Comparison of ENCODE assay signal across 1 cellular context in the genomic region with DNA sequence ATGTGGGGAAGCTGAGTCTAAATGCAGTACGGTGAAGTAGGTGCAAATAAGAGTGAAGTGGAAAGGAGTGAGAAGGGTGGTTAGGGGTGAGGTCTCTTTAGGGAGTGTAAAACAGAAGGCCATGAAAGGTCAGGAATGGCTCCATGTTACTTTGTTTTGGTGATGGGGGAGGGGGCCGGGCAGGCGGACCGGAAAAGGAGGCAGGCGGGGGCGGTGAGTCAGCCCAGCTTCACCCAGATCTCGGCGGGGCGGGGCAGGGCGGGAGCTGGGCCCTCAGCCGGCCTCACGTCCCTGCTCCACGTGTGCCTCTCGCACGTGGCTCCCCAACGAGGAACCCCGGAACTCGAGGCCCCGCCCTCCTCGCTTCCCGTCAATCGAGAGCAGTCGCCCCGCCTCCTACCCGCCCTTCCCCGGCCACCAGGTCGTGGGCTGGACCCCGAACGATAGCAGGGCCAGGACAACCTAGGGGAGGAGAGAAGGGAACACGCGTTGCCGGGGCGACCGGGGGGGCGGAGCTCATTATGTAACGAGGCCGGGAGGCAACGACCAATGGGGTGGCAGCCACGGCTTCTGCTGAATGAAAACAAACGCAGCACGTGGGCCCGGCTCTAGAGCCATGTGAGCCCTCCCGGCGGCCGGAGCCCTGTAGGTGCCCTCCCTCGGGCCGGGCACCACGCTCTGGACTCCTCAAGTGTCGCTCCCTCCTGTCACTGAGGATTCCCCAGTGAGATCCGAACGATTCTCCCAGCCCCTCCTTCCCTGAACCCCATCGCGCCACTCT.
TF ChIP-seq lines count a peak whose summit lies in the region.

No MANE protein-coding gene starts in this region.

TF ChIP-seq in liver, 16 proteins besides CTCF, POLR2A, EP300 and RAD21 (continued from another document):
- TF ChIP-seq, protein P1, sequence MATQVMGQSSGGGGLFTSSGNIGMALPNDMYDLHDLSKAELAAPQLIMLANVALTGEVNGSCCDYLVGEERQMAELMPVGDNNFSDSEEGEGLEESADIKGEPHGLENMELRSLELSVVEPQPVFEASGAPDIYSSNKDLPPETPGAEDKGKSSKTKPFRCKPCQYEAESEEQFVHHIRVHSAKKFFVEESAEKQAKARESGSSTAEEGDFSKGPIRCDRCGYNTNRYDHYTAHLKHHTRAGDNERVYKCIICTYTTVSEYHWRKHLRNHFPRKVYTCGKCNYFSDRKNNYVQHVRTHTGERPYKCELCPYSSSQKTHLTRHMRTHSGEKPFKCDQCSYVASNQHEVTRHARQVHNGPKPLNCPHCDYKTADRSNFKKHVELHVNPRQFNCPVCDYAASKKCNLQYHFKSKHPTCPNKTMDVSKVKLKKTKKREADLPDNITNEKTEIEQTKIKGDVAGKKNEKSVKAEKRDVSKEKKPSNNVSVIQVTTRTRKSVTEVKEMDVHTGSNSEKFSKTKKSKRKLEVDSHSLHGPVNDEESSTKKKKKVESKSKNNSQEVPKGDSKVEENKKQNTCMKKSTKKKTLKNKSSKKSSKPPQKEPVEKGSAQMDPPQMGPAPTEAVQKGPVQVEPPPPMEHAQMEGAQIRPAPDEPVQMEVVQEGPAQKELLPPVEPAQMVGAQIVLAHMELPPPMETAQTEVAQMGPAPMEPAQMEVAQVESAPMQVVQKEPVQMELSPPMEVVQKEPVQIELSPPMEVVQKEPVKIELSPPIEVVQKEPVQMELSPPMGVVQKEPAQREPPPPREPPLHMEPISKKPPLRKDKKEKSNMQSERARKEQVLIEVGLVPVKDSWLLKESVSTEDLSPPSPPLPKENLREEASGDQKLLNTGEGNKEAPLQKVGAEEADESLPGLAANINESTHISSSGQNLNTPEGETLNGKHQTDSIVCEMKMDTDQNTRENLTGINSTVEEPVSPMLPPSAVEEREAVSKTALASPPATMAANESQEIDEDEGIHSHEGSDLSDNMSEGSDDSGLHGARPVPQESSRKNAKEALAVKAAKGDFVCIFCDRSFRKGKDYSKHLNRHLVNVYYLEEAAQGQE (IDR thresholded peaks at IDR 0.05): peak; percentile 49
- TF ChIP-seq JUND (IDR thresholded peaks at IDR 0.05): peak; percentile 80 to 89
- peak; percentile 87 for TF ChIP-seq RXRA (IDR thresholded peaks at IDR 0.05)
TF ChIP-seq in liver: peak in this region for 14.
